1 cellular context compared by ENCODE assay signal in the genomic region with DNA sequence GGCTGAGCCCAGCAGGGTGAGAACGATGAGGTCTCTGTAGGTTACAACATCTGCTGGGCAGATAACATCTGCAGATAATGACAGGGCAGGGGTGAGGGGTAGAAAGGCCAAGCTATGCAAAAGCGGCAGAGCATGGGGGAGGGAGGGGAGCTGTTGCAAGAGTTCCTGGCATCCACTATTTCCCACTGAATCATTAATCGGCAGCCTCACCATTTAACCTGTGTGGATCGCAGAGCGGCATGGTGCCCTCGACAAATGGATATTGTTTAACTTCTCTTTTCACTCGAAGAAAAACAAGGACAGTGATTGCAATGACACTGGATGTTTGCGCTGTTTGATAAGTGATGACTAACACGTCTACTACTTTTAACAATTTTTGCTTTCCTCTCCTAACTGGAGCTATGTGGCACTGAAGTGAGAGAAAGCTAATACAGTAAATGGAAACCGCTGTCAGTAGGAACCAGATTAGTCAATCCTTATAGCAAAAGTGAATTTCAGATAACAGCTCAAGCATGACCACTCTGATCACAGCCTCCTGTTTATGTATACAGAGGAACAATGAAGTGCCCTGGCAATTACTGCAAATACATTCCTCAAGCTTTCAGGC.
TF ChIP-seq lines count a peak whose summit lies in the region.

No MANE protein-coding gene starts in this region.

TF ChIP-seq in GM23338, 12 proteins besides CTCF, POLR2A, EP300 and RAD21 (continued from another document):
- TF ChIP-seq, protein P1, sequence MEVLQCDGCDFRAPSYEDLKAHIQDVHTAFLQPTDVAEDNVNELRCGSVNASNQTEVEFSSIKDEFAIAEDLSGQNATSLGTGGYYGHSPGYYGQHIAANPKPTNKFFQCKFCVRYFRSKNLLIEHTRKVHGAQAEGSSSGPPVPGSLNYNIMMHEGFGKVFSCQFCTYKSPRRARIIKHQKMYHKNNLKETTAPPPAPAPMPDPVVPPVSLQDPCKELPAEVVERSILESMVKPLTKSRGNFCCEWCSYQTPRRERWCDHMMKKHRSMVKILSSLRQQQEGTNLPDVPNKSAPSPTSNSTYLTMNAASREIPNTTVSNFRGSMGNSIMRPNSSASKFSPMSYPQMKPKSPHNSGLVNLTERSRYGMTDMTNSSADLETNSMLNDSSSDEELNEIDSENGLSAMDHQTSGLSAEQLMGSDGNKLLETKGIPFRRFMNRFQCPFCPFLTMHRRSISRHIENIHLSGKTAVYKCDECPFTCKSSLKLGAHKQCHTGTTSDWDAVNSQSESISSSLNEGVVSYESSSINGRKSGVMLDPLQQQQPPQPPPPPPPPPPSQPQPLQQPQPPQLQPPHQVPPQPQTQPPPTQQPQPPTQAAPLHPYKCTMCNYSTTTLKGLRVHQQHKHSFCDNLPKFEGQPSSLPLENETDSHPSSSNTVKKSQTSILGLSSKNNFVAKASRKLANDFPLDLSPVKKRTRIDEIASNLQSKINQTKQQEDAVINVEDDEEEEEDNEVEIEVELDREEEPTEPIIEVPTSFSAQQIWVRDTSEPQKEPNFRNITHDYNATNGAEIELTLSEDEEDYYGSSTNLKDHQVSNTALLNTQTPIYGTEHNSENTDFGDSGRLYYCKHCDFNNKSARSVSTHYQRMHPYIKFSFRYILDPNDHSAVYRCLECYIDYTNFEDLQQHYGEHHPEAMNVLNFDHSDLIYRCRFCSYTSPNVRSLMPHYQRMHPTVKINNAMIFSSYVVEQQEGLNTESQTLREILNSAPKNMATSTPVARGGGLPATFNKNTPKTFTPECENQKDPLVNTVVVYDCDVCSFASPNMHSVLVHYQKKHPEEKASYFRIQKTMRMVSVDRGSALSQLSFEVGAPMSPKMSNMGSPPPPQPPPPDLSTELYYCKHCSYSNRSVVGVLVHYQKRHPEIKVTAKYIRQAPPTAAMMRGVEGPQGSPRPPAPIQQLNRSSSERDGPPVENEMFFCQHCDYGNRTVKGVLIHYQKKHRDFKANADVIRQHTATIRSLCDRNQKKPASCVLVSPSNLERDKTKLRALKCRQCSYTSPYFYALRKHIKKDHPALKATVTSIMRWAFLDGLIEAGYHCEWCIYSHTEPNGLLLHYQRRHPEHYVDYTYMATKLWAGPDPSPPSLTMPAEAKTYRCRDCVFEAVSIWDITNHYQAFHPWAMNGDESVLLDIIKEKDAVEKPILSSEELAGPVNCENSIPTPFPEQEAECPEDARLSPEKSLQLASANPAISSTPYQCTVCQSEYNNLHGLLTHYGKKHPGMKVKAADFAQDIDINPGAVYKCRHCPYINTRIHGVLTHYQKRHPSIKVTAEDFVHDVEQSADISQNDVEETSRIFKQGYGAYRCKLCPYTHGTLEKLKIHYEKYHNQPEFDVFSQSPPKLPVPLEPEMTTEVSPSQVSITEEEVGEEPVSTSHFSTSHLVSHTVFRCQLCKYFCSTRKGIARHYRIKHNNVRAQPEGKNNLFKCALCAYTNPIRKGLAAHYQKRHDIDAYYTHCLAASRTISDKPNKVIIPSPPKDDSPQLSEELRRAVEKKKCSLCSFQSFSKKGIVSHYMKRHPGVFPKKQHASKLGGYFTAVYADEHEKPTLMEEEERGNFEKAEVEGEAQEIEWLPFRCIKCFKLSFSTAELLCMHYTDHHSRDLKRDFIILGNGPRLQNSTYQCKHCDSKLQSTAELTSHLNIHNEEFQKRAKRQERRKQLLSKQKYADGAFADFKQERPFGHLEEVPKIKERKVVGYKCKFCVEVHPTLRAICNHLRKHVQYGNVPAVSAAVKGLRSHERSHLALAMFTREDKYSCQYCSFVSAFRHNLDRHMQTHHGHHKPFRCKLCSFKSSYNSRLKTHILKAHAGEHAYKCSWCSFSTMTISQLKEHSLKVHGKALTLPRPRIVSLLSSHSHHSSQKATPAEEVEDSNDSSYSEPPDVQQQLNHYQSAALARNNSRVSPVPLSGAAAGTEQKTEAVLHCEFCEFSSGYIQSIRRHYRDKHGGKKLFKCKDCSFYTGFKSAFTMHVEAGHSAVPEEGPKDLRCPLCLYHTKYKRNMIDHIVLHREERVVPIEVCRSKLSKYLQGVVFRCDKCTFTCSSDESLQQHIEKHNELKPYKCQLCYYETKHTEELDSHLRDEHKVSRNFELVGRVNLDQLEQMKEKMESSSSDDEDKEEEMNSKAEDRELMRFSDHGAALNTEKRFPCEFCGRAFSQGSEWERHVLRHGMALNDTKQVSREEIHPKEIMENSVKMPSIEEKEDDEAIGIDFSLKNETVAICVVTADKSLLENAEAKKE (CRISPR knock-in tag; IDR thresholded peaks at IDR 0.05) = no peak
- TF ChIP-seq STAT1 (IDR thresholded peaks at IDR 0.05; ENCODE audit: unreplicated experiment) = no peak
- no peak for TF ChIP-seq ZNF114 (CRISPR knock-in tag; IDR thresholded peaks at IDR 0.05)
